Comparison of ENCODE assay signal across 8 cellular contexts in the genomic region with DNA sequence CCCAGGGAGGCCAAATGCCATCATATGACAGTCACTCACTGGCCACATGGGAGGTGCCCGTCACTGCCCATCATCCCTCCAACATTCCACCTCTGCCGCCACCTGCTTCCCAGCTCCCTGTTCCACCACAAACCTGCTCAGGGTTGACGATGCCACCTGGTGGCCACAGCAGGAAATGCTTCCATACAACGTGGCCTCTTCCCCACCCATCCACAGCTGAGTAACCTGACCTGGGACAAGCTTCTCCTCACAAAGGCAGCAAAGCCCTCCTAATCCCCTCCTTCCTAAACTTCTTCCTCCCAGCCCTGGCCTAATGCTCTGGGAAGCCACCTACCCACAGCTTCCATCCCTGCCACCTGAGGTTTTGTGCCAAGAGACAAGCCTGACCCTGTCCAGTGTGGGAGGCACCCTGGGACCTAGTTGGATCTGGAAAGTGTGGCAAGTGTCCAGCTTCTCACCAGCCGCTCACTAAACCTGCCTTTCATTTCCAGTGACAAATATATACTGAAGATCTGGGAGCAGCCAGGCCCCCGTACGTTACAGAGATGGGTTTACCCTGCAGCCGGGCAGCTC. TPM values are rescaled to one million over a fixed set of nuclear protein-coding genes. Genes with fewer than 3 reads are reported as not detected.
A peak's percentile ranks its signal among the peaks of the same experiment; 100 is the strongest.
DNase-seq lines count a peak whose midpoint lies in the region; ATAC-seq lines count a peak whose summit lies in the region.

No MANE protein-coding gene starts in this region.

- peak overlapping the region in 2 of 3 donors; percentile 55 to 61 for H3K27ac Mint-ChIP-seq in IgD-negative memory B cell

- peaks cover 13 to 23% (median 14%) of the 10 kb centered on the region in 3 donors for H3K4me1 Mint-ChIP-seq in IgD-negative memory B cell

- DNase-seq in NCI-H2227 (lab: John Stamatoyannopoulos, UW; ENCODE audit: unreplicated experiment) = peak; percentile 11
- no peak for DNase-seq in NCI-H2227 treated with DMSO at 0.1 percent for 48 hours (lab: John Stamatoyannopoulos, UW)
- peak; percentile 11 for DNase-seq in amniotic epithelial cell (ENCODE audit: low read depth)
- DNase-seq in left lobe of liver (ENCODE audit: low spot score) = no peak
- DNase-seq in A172 (ENCODE audit: low spot score) = no peak
- DNase-seq in stimulated activated naive CD4-positive, alpha-beta T cell (lab: John Stamatoyannopoulos, UW) = no peak
- no peak for DNase-seq in NCI-H446 treated with DMSO at 0.1 percent for 48 hours (lab: John Stamatoyannopoulos, UW)

- no peaks in the 10 kb centered on the region for H3K27me3 Mint-ChIP-seq in IgD-negative memory B cell

- ATAC-seq in left lobe of liver = peak; percentile 12

- H3K36me3 Mint-ChIP-seq in IgD-negative memory B cell = no peaks in the 10 kb centered on the region

- peaks cover 0 to 5% (median 0%) of the 10 kb centered on the region in 3 donors for H3K9me3 Mint-ChIP-seq in IgD-negative memory B cell

- peak overlapping the region in 2 of 4 donors; percentile 39 to 57 for H3K4me3 Mint-ChIP-seq in IgD-negative memory B cell

RNA-seq across cellular contexts. Expression of gene DEGS2, which starts 4.3 kb away (rescaled TPM):
- polyA plus RNA-seq in IgD-negative memory B cell = 6.5 TPM
- 0.93 TPM for total RNA-seq in left lobe of liver
- total RNA-seq in A172 (2014; rRNA removed; shearing (Covaris generic)) = not detected in 2 replicates

Comparison
In these comparisons a context has a peak if more than half of its experiments do, and no peak if none do; other contexts are left out.
1. DNase-seq: peak in NCI-H2227 (single experiment) and amniotic epithelial cell (single experiment); none in NCI-H2227 treated with DMSO at 0.1 percent for 48 hours (single experiment), left lobe of liver (single experiment), A172 (single experiment), stimulated activated naive CD4-positive, alpha-beta T cell (0 of 6) and NCI-H446 treated with DMSO at 0.1 percent for 48 hours (single experiment).